In genomic region chr4:38664704-38665401, GRCh38 we compare ENCODE assay signal across 8 cellular contexts. TPM values are rescaled to one million over a fixed set of nuclear protein-coding genes. Genes with fewer than 3 reads are reported as not detected.
DNase-seq lines count a peak whose midpoint lies in the region; ATAC-seq and TF ChIP-seq lines count a peak whose summit lies in the region.

No MANE protein-coding gene starts in this region.

- H3F3A ChIP-seq in PC-9 (ENCODE audit: insufficient read depth, low read depth), result peaks cover 40% of the 10 kb centered on the region

- CTCF ChIA-PET in CD4-positive, alpha-beta T cell (lab: Charles Lee), result no interaction called here
- CTCF ChIA-PET in PC-9 (lab: Charles Lee), result interaction anchor here (0.6 kb wide), 2 partner anchors 11 to 176 kb away, joined by 4 to 10 read pairs; no protein-coding TSS in a partner anchor

- H3K27me3 ChIP-seq in CD4-positive, alpha-beta T cell (ENCODE audit: control insufficient read depth, insufficient read depth, low read length), result no peaks in the 10 kb centered on the region
- H3K27me3 ChIP-seq in HL-60 (ENCODE audit: insufficient read depth, poor library complexity, severe bottlenecking), result no peaks in the 10 kb centered on the region
- H3K27me3 ChIP-seq in PC-9 (ENCODE audit: insufficient read depth, low read depth), result no peaks in the 10 kb centered on the region

- peaks cover 64% of the 10 kb centered on the region for H3K4me1 Mint-ChIP-seq in CD4-positive, alpha-beta T cell (ENCODE audit: low read depth)
- H3K4me1 Mint-ChIP-seq in activated naive CD8-positive, alpha-beta T cell treated with anti-CD3 and anti-CD28 coated beads for 36 hours, result peaks cover 63% of the 10 kb centered on the region
- H3K4me1 Mint-ChIP-seq in osteocyte (ENCODE audit: unreplicated experiment), result peaks cover 42% of the 10 kb centered on the region

- peaks cover 27% of the 10 kb centered on the region for H3K36me3 Mint-ChIP-seq in CD4-positive, alpha-beta T cell (ENCODE audit: low read depth)
- H3K36me3 Mint-ChIP-seq in activated naive CD8-positive, alpha-beta T cell treated with anti-CD3 and anti-CD28 coated beads for 36 hours, result peaks cover 11% of the 10 kb centered on the region
- H3K36me3 Mint-ChIP-seq in osteocyte (ENCODE audit: unreplicated experiment), result no peaks in the 10 kb centered on the region

- H3K4me3 Mint-ChIP-seq in CD4-positive, alpha-beta T cell, result peak overlapping the region; percentile 99
- H3K4me3 Mint-ChIP-seq in activated naive CD8-positive, alpha-beta T cell treated with anti-CD3 and anti-CD28 coated beads for 36 hours, result peak overlapping the region; percentile 81
- H3K4me3 Mint-ChIP-seq in osteocyte (ENCODE audit: unreplicated experiment), result peak overlapping the region; percentile 95

- H2AFZ ChIP-seq in PC-9, result no peak overlapping the region; the same call in 1 of the 2 replicates

- POLR2A ChIA-PET in CD4-positive, alpha-beta T cell (lab: Charles Lee), result interaction anchor here (0.7 to 5.3 kb wide), 7 partner anchors 10 to 355 kb away, joined by 3 to 64 read pairs (median 9); no protein-coding TSS in a partner anchor
- POLR2A ChIA-PET in PC-9 (lab: Charles Lee; ENCODE audit: unreplicated experiment), result no interaction called here

- peaks cover 70% of the 10 kb centered on the region for H3K79me2 ChIP-seq in PC-9 (ENCODE audit: low read depth)

- peaks cover 42% of the 10 kb centered on the region for H3K4me1 ChIP-seq in PC-9 (replicated peaks; ENCODE audit: insufficient read depth)

- intact Hi-C loops in CD4-positive, alpha-beta T cell (cut with DNase I, micrococcal nuclease), result loop anchor here in 1 of 2 experiments (2.0 to 10.0 kb wide), 4 partner anchors 58 to 980 kb away; partner anchors contain the start of genes RELL1 and WDR19
- intact Hi-C loops in PC-9 (cut with micrococcal nuclease; ENCODE audit: unreplicated experiment) (loop anchor here (5.0 to 10.0 kb wide), 4 partner anchors 192 to 588 kb away; partner anchors contain the start of genes TLR6 and TMEM156), cardiac septum (cut with DNase I) (loop anchor here (1.0 to 5.0 kb wide), 5 partner anchors 48 to 278 kb away; partner anchors contain the start of gene FAM114A1)

- H4K20me1 ChIP-seq in PC-9 (ENCODE audit: insufficient read depth), result 0 out of 2 replicates have a peak, but pooled peaks cover 3% of the 10 kb centered on the region

- peak overlapping the region; percentile 99 for H3K4me2 ChIP-seq in PC-9

- no peak for TF ChIP-seq CTCF in CD4-positive, alpha-beta T cell (IDR thresholded peaks at IDR 0.05)
- TF ChIP-seq CTCF in HL-60 (IDR thresholded peaks at IDR 0.05; ENCODE audit: insufficient read depth, low read length) (no peak), PC-9 (conservative IDR thresholded peaks at IDR 0.05) (no peak), osteocyte (IDR thresholded peaks at IDR 0.05) (no peak)

- peak in 8 of 10 experiments; percentile 34 to 60 (median 45) for DNase-seq in CD4-positive, alpha-beta T cell
- DNase-seq in HL-60 (ENCODE audit: low read depth in 1 of 2, low spot score in 1 of 2), result peak in 1 of 2 experiments; percentile 64
- DNase-seq in PC-9, result peak in 1 of 2 experiments; percentile 47
- DNase-seq in activated naive CD8-positive, alpha-beta T cell treated with anti-CD3 and anti-CD28 coated beads for 36 hours, result peak; percentile 33
- peak; percentile 84 for DNase-seq in cardiac septum (ENCODE audit: low spot score)
- DNase-seq in osteocyte (ENCODE audit: extremely low spot score, unreplicated experiment), result no peak
- DNase-seq in germinal center (ENCODE audit: low spot score), result no peak

- no peak for ATAC-seq in CD4-positive, alpha-beta T cell (ENCODE audit: poor library complexity)
- no peak for ATAC-seq in GM19351 (IDR thresholded peaks at IDR 0.05; ENCODE audit: unreplicated experiment)

- H3K4me3 ChIP-seq in HL-60 (replicated peaks; ENCODE audit: insufficient read depth, low read length) (peak overlapping the region; percentile 84), PC-9 (peak overlapping the region; percentile 72)

- no peaks in the 10 kb centered on the region for H3K9me3 Mint-ChIP-seq in CD4-positive, alpha-beta T cell
- peaks cover 6% of the 10 kb centered on the region for H3K9me3 Mint-ChIP-seq in activated naive CD8-positive, alpha-beta T cell treated with anti-CD3 and anti-CD28 coated beads for 36 hours
- peaks cover 7% of the 10 kb centered on the region for H3K9me3 Mint-ChIP-seq in osteocyte (ENCODE audit: unreplicated experiment)

- no peaks in the 10 kb centered on the region for H3K9me2 ChIP-seq in PC-9 (ENCODE audit: insufficient read depth)

- peak overlapping the region; percentile 94 for H3K27ac ChIP-seq in CD4-positive, alpha-beta T cell (ENCODE audit: low read depth, low read length)
- H3K27ac ChIP-seq in HL-60 (replicated peaks) (peak overlapping the region; percentile 94), PC-9 (peak overlapping the region; percentile 96)

- peak overlapping the region; percentile 91 for H3K27ac Mint-ChIP-seq in CD4-positive, alpha-beta T cell
- H3K27ac Mint-ChIP-seq in activated naive CD8-positive, alpha-beta T cell treated with anti-CD3 and anti-CD28 coated beads for 36 hours, result peak overlapping the region; percentile 92
- H3K27ac Mint-ChIP-seq in osteocyte (ENCODE audit: unreplicated experiment), result peak overlapping the region; percentile 99

- H3K36me3 ChIP-seq in PC-9 (ENCODE audit: low read depth), result peaks cover 17% of the 10 kb centered on the region; the same call in 1 of the 2 replicates

- BruUV-seq in PC-9 (replicated peaks; lab: Mats Ljungman, UMichigan), result no TSS peak

- no peaks in the 10 kb centered on the region for H3K27me3 Mint-ChIP-seq in CD4-positive, alpha-beta T cell
- no peaks in the 10 kb centered on the region for H3K27me3 Mint-ChIP-seq in activated naive CD8-positive, alpha-beta T cell treated with anti-CD3 and anti-CD28 coated beads for 36 hours
- no peaks in the 10 kb centered on the region for H3K27me3 Mint-ChIP-seq in osteocyte (ENCODE audit: unreplicated experiment)

- H3K9me3 ChIP-seq in CD4-positive, alpha-beta T cell (ENCODE audit: control insufficient read depth, low read length), result no peaks in the 10 kb centered on the region
- H3K9me3 ChIP-seq in PC-9 (ENCODE audit: insufficient read depth, low read depth), result no peaks in the 10 kb centered on the region

RNA-seq across cellular contexts. Expression of gene KLF3, which starts 0.9 kb away (rescaled TPM):
- total RNA-seq in CD4-positive, alpha-beta T cell, result 100 to 1,000 TPM; 203 to 204 TPM
- 33.1 and 37.5 TPM in 2 replicates for total RNA-seq in PC-9 (2021)
- total RNA-seq in activated naive CD8-positive, alpha-beta T cell treated with anti-CD3 and anti-CD28 coated beads for 36 hours, result 10 to 100 TPM; 10.0 to 10.4 TPM
- 25.3 TPM for total RNA-seq in cardiac septum
- total RNA-seq in osteocyte, result 42.4 and 43.7 TPM in 2 replicates

Comparison
In these comparisons a context has a peak if more than half of its experiments do, and no peak if none do; other contexts are left out.
1. DNase-seq: peak in CD4-positive, alpha-beta T cell (8 of 10), activated naive CD8-positive, alpha-beta T cell treated with anti-CD3 and anti-CD28 coated beads for 36 hours (single experiment) and cardiac septum (single experiment); none in osteocyte (single experiment) and germinal center (single experiment).
2. Peak in every context shown above with its lines, with median percentiles within 50 percentile points of each other: H3K27ac ChIP-seq, H3K27ac Mint-ChIP-seq and H3K4me3 Mint-ChIP-seq.